ENCODE assay signal across 7 cellular contexts in the genomic region with DNA sequence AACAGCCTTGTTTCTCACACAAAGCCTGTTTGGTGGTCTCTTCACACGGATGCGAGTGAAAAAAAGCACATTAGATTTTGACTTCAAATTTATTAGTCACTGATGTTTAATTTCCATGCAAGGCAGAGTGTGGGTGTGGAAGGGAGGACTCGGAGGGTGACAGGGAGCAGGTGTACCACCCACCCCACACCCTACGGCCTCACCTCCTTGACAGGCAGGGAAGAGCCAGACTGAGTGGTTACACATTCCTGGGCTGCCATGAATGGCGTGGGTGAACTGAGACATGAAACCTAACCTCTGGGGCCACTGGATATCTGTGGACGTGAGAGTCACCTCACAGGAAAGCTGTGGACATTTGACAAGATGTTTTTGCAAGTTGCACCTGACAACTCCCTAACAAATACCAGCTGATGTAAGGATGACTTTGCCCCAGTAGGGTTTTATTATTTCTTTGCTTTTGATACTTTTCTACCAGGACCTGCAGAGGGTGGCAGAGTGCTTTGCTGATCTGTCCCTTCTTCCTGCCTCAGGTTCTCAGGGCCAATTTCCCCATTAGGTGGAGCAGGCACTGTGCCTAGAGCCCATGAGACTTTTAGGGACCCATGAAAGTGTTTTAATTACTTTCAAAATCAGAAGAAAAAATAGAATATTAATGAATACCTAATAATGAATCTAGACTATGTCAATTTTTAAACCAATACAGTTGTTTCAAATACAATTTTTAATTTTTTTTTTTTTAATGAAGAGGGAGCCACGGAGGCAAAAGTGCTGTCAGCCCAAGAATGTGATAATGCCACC. TPM values are rescaled to one million over a fixed set of nuclear protein-coding genes. Genes with fewer than 3 reads are reported as not detected.
A peak's percentile ranks its signal among the peaks of the same experiment; 100 is the strongest.
DNase-seq lines count a peak whose midpoint lies in the region; TF ChIP-seq lines count a peak whose summit lies in the region.

No MANE protein-coding gene starts in this region.

- no peak for TF ChIP-seq POLR2A in esophagus muscularis mucosa (IDR thresholded peaks at IDR 0.05; ENCODE audit: low read depth)
- no peak for TF ChIP-seq POLR2A in tibial nerve (IDR thresholded peaks at IDR 0.05)

- no peaks in the 10 kb centered on the region for H3F3A ChIP-seq in neural cell (ENCODE audit: insufficient read depth, low read length, poor library complexity, severe bottlenecking)

- peak; percentile 48 for DNase-seq in GM10248 (ENCODE audit: extremely low spot score)
- peak; percentile 75 for DNase-seq in HCEC 1CT
- peak; percentile 3 for DNase-seq in NCI-H2196 treated with DMSO at 0.1 percent for 48 hours (lab: John Stamatoyannopoulos, UW; ENCODE audit: unreplicated experiment)
- peak; percentile 25 for DNase-seq in activated CD8-positive, alpha-beta memory T cell treated with anti-CD3 and anti-CD28 coated beads, Interleukin-2, amount 50 U/mL, for 1 hour (ENCODE audit: extremely low read depth)
- peak; percentile 91 for DNase-seq in esophagus muscularis mucosa (ENCODE audit: extremely low spot score)
- peak in 1 of 2 donors; percentile 50 for DNase-seq in tibial nerve (ENCODE audit: low spot score in 2 of 2)

- H3K27ac ChIP-seq in esophagus muscularis mucosa (replicated peaks in 1 of 4) = no peak overlapping the region
- H3K27ac ChIP-seq in neural cell (ENCODE audit: low read length) = no peak overlapping the region
- peak overlapping the region in 2 of 4 donors; percentile 19 to 43 for H3K27ac ChIP-seq in tibial nerve

- H3K9me3 ChIP-seq in esophagus muscularis mucosa = no peaks in the 10 kb centered on the region
- H3K9me3 ChIP-seq in neural cell (ENCODE audit: low read length) = peaks cover 3% of the 10 kb centered on the region
- peaks cover 0 to 12% (median 0%) of the 10 kb centered on the region in 4 donors for H3K9me3 ChIP-seq in tibial nerve

- H3K9me2 ChIP-seq in neural cell (ENCODE audit: insufficient read depth, low read length) = no peaks in the 10 kb centered on the region

- CTCF ChIA-PET in GM10248 (lab: Yijun Ruan, JAX) = interaction anchor here (2.4 to 6.2 kb wide), 2 partner anchors 16 to 173 kb away, joined by 5 to 30 read pairs; no protein-coding TSS in a partner anchor

- TF ChIP-seq RAD21 in neural cell (conservative IDR thresholded peaks at IDR 0.05) = peak; percentile 74

- 72% methylated on average over 7 of the region's 7 CpGs for WGBS in esophagus muscularis mucosa
- WGBS in tibial nerve, 2 donors = 65 to 78% methylated on average over 7 of the region's 7 CpGs

- H2AFZ ChIP-seq in neural cell (ENCODE audit: low read depth, low read length) = no peak overlapping the region

- H3K27me3 ChIP-seq in esophagus muscularis mucosa = no peaks in the 10 kb centered on the region
- no peaks in the 10 kb centered on the region for H3K27me3 ChIP-seq in neural cell (ENCODE audit: insufficient read depth, low read depth, low read length)
- H3K27me3 ChIP-seq in tibial nerve = no peaks in the 10 kb centered on the region

- POLR2A ChIA-PET in GM10248 (lab: Yijun Ruan, JAX) = no interaction called here

- no peaks in the 10 kb centered on the region for H3K79me2 ChIP-seq in neural cell (replicated peaks; ENCODE audit: insufficient read depth, low read length)

- peak; percentile 48 for TF ChIP-seq CTCF in GM10248 (IDR thresholded peaks at IDR 0.05; ENCODE audit: control extremely low read depth, extremely low read depth, low read depth, missing control alignments)
- peak; percentile 40 to 62 (median 59) for TF ChIP-seq CTCF in esophagus muscularis mucosa (IDR thresholded peaks at IDR 0.05)
- peak; percentile 67 for TF ChIP-seq CTCF in neural cell (IDR thresholded peaks at IDR 0.05; ENCODE audit: poor library complexity, severe bottlenecking)
- peak; percentile 42 to 78 (median 67) for TF ChIP-seq CTCF in tibial nerve (IDR thresholded peaks at IDR 0.05)

- no peak for TF ChIP-seq EP300 in esophagus muscularis mucosa (IDR thresholded peaks at IDR 0.05)
- no peak for TF ChIP-seq EP300 in neural cell (conservative IDR thresholded peaks at IDR 0.05; ENCODE audit: poor library complexity, severe bottlenecking)
- no peak for TF ChIP-seq EP300 in tibial nerve (IDR thresholded peaks at IDR 0.05)

- H3K4me1 ChIP-seq in esophagus muscularis mucosa (no peaks in the 10 kb centered on the region), tibial nerve (peaks cover 0 to 6% (median 0%) of the 10 kb centered on the region in 4 donors)

- H3K4me2 ChIP-seq in neural cell (ENCODE audit: low read length) = no peak overlapping the region

- H3K36me3 ChIP-seq in esophagus muscularis mucosa = no peaks in the 10 kb centered on the region
- no peaks in the 10 kb centered on the region for H3K36me3 ChIP-seq in neural cell (ENCODE audit: insufficient read depth, low read length)
- no peaks in the 10 kb centered on the region for H3K36me3 ChIP-seq in tibial nerve

- H4K20me1 ChIP-seq in neural cell (ENCODE audit: insufficient read depth) = no peaks in the 10 kb centered on the region

- intact Hi-C loops in esophagus muscularis mucosa (cut with DNase I) = loop anchor here (5.0 kb wide), 1 partner anchor 172 kb away; no protein-coding TSS in a partner anchor

- H3K9ac ChIP-seq in neural cell (ENCODE audit: low read length) = no peak overlapping the region

- H3K4me3 ChIP-seq in esophagus muscularis mucosa = no peak overlapping the region
- no peak overlapping the region for H3K4me3 ChIP-seq in neural cell (ENCODE audit: low read length)
- no peak overlapping the region for H3K4me3 ChIP-seq in tibial nerve

TF ChIP-seq in neural cell, 6 proteins besides CTCF, POLR2A, EP300 and RAD21:
- TF ChIP-seq POLR2AphosphoS5 (IDR thresholded peaks at IDR 0.05) (no peak), SMC3 (conservative IDR thresholded peaks at IDR 0.05; ENCODE audit: poor library complexity) (peak; percentile 71)

RNA-seq across cellular contexts. Expression of gene CYSLTR2, which starts 58.2 kb away (rescaled TPM):
- total RNA-seq in esophagus muscularis mucosa (1 to 10 TPM in 3 of 4 donors, under 1 TPM in 1; 0.83 to 4.2 (median 1.2) TPM), tibial nerve (under 1 TPM in 1 of 4 donors, not detected in 3; 0.22 TPM)
- 0.19 and 0.26 TPM in 2 replicates for polyA plus RNA-seq in neural cell
- polyA minus RNA-seq in neural cell = 0.73 and 1.5 TPM in 2 replicates
